In genomic region chr19:48329167-48329891, GRCh38 we compare ENCODE assay signal across 9 cellular contexts. TPM values are rescaled to one million over a fixed set of nuclear protein-coding genes. Genes with fewer than 3 reads are reported as not detected.
DNase-seq lines count a peak whose midpoint lies in the region; ATAC-seq, FAIRE-seq and TF ChIP-seq lines count a peak whose summit lies in the region.
"Had no signal": no experiment of that assay in that cellular context is flagged by ENCODE, and none has a peak within 500 bp of the region (broad histone marks: within the 10 kb centered on the region; RNA-seq: fewer than 3 reads in every experiment).

No MANE protein-coding gene starts in this region.

- peaks cover 0 to 2% (median 0%) of the 10 kb centered on the region in 7 donors for H3K9me3 Mint-ChIP-seq in CD4-positive, CD25-positive, alpha-beta regulatory T cell
- peaks cover 3% of the 10 kb centered on the region for H3K9me3 Mint-ChIP-seq in activated CD8-positive, alpha-beta T cell treated with anti-CD3 and anti-CD28 coated beads for 36 hours

- H3K4me1 Mint-ChIP-seq in CD4-positive, CD25-positive, alpha-beta regulatory T cell, result peaks cover 9 to 78% (median 43%) of the 10 kb centered on the region in 4 donors
- H3K4me1 Mint-ChIP-seq in activated CD8-positive, alpha-beta T cell treated with anti-CD3 and anti-CD28 coated beads for 36 hours (ENCODE audit: low read depth), result peaks cover 70% of the 10 kb centered on the region

- peaks cover 86% of the 10 kb centered on the region for H3K4me1 ChIP-seq in CD4-positive, CD25-positive, alpha-beta regulatory T cell (ENCODE audit: control insufficient read depth, insufficient read depth, low read length, poor library complexity, severe bottlenecking)
- peaks cover 0 to 7% of the 10 kb centered on the region in 2 donors for H3K4me1 ChIP-seq in small intestine (ENCODE audit: control insufficient read depth in 2 of 2, insufficient read depth in 1 of 2, low read depth in 1 of 2, low read length in 1 of 2)

- POLR2A ChIA-PET in activated CD8-positive, alpha-beta T cell treated with anti-CD3 and anti-CD28 coated beads for 36 hours (lab: Charles Lee), result interaction anchor here (1.0 to 1.9 kb wide), 5 partner anchors 8 to 289 kb away, joined by 3 to 11 read pairs (median 4); a partner anchor contains a TSS

- H3K36me3 Mint-ChIP-seq in CD4-positive, CD25-positive, alpha-beta regulatory T cell, result peaks cover 27% of the 10 kb centered on the region
- peaks cover 58% of the 10 kb centered on the region for H3K36me3 Mint-ChIP-seq in activated CD8-positive, alpha-beta T cell treated with anti-CD3 and anti-CD28 coated beads for 36 hours (ENCODE audit: low read depth)

- TF ChIP-seq CTCF in activated CD8-positive, alpha-beta T cell treated with anti-CD3 and anti-CD28 coated beads for 36 hours (IDR thresholded peaks at IDR 0.05), result no peak
- no peak for TF ChIP-seq CTCF in fibroblast of mammary gland (conservative IDR thresholded peaks at IDR 0.05; ENCODE audit: control insufficient read depth, insufficient read depth, low read depth, low read length)

- 36 to 59% (median 48%) methylated on average over 14 to 15 of the region's 15 CpGs for WGBS in small intestine, 3 donors

- CTCF ChIA-PET in activated CD8-positive, alpha-beta T cell treated with anti-CD3 and anti-CD28 coated beads for 36 hours (lab: Charles Lee), result interaction anchor here (0.7 to 9.8 kb wide), 3 partner anchors 11 to 160 kb away, joined by 3 to 247 read pairs (median 3); partner anchors contain the start of genes EMP3 and KDELR1

- H3K27ac ChIP-seq in CD4-positive, CD25-positive, alpha-beta regulatory T cell (ENCODE audit: insufficient read depth, low read length, poor library complexity, severe bottlenecking), result peak overlapping the region; percentile 91
- H3K27ac ChIP-seq in small intestine (ENCODE audit: low read depth in 1 of 2, low read length in 1 of 2), result peak overlapping the region in 1 of 2 donors; percentile 14

- H3K4me3 Mint-ChIP-seq in CD4-positive, CD25-positive, alpha-beta regulatory T cell, result peak overlapping the region; percentile 94 to 98 (median 96)
- peak overlapping the region; percentile 70 for H3K4me3 Mint-ChIP-seq in activated CD8-positive, alpha-beta T cell treated with anti-CD3 and anti-CD28 coated beads for 36 hours

- intact Hi-C loops in activated CD8-positive, alpha-beta T cell treated with anti-CD3 and anti-CD28 coated beads for 36 hours (cut with micrococcal nuclease), result no loop called here

- no peaks in the 10 kb centered on the region for H3K27me3 Mint-ChIP-seq in CD4-positive, CD25-positive, alpha-beta regulatory T cell
- H3K27me3 Mint-ChIP-seq in activated CD8-positive, alpha-beta T cell treated with anti-CD3 and anti-CD28 coated beads for 36 hours, result no peaks in the 10 kb centered on the region

- peaks cover 20% of the 10 kb centered on the region for H3K36me3 ChIP-seq in CD4-positive, CD25-positive, alpha-beta regulatory T cell (ENCODE audit: control insufficient read depth, insufficient read depth, low read length)
- H3K36me3 ChIP-seq in small intestine (ENCODE audit: control insufficient read depth in 2 of 2, insufficient read depth in 2 of 2, low read length in 2 of 2), result no peaks in the 10 kb centered on the region
- H3K36me3 ChIP-seq: HAP-1 had no signal

- peak; percentile 48 to 71 (median 50) for DNase-seq in CD4-positive, CD25-positive, alpha-beta regulatory T cell
- DNase-seq in Jurkat, Clone E6-1 (ENCODE audit: low read depth, low spot score), result no peak
- peak; percentile 72 for DNase-seq in activated CD8-positive, alpha-beta T cell treated with anti-CD3 and anti-CD28 coated beads for 36 hours
- DNase-seq in fibroblast of mammary gland (ENCODE audit: low read depth), result peak; percentile 56
- peak; percentile 52 for DNase-seq in small intestine
- no peak for DNase-seq in NCI-H1694 treated with DMSO at 0.1 percent for 48 hours (lab: John Stamatoyannopoulos, UW)
- no peak for DNase-seq in T1000 (lab: John Stamatoyannopoulos, UW)
- no peak for DNase-seq in hippocampal formation (lab: John Stamatoyannopoulos, UW)

- no peaks in the 10 kb centered on the region for H3K9me3 ChIP-seq in CD4-positive, CD25-positive, alpha-beta regulatory T cell (ENCODE audit: control insufficient read depth in 2 of 2, low read length in 2 of 2)
- no peaks in the 10 kb centered on the region for H3K9me3 ChIP-seq in small intestine (ENCODE audit: control insufficient read depth, low read depth)
- H3K9me3 ChIP-seq: HAP-1 had no signal

- H3K4me3 ChIP-seq in CD4-positive, CD25-positive, alpha-beta regulatory T cell (ENCODE audit: low read depth, low read length), result peak overlapping the region; percentile 82
- peak overlapping the region; percentile 65 for H3K4me3 ChIP-seq in Jurkat, Clone E6-1 (ENCODE audit: low read length)
- H3K4me3 ChIP-seq in fibroblast of mammary gland (ENCODE audit: control insufficient read depth, low read depth, low read length) (no peak overlapping the region), small intestine (ENCODE audit: low read depth in 1 of 2, low read length in 2 of 2) (no peak overlapping the region)

- no peak for ATAC-seq in CD4-positive, CD25-positive, alpha-beta regulatory T cell (ENCODE audit: low read depth in 2 of 2)
- no peak for ATAC-seq in activated CD8-positive, alpha-beta T cell treated with anti-CD3 and anti-CD28 coated beads for 36 hours

- H3K27ac Mint-ChIP-seq in CD4-positive, CD25-positive, alpha-beta regulatory T cell, result peak overlapping the region; percentile 96 to 99 (median 97)
- peak overlapping the region; percentile 88 for H3K27ac Mint-ChIP-seq in activated CD8-positive, alpha-beta T cell treated with anti-CD3 and anti-CD28 coated beads for 36 hours

- no peaks in the 10 kb centered on the region for H3K27me3 ChIP-seq in CD4-positive, CD25-positive, alpha-beta regulatory T cell (ENCODE audit: control insufficient read depth, insufficient read depth, low read length)
- no peaks in the 10 kb centered on the region for H3K27me3 ChIP-seq in small intestine (ENCODE audit: control insufficient read depth in 2 of 2, insufficient read depth in 2 of 2, low read length in 2 of 2)

- no peak for FAIRE-seq in small intestine (lab: Jason Lieb, UNC)

RNA-seq across cellular contexts. Expression of gene EMP3, which starts 4.0 kb away (rescaled TPM):
- total RNA-seq in CD4-positive, CD25-positive, alpha-beta regulatory T cell, result 290 TPM
- 1,000 to 10,000 TPM in 2 of 4 donors, 100 to 1,000 TPM in 2; 809 to 1,327 (median 1,095) TPM for polyA plus RNA-seq in CD4-positive, CD25-positive, alpha-beta regulatory T cell
- 318 TPM for polyA plus RNA-seq in Jurkat, Clone E6-1 (2012; ENCODE audit: insufficient read depth, insufficient read length)
- 100 to 1,000 TPM; 189 to 191 TPM for total RNA-seq in activated CD8-positive, alpha-beta T cell treated with anti-CD3 and anti-CD28 coated beads for 36 hours
- polyA plus RNA-seq in small intestine, result 10 to 100 TPM in 2 of 3 donors, 1 to 10 TPM in 1; 3.4 to 47.4 (median 19.5) TPM

RNA-seq across cellular contexts. Expression of gene TMEM143, which starts 34.4 kb away (rescaled TPM):
- total RNA-seq in CD4-positive, CD25-positive, alpha-beta regulatory T cell, result 9.3 TPM
- 1 to 10 TPM; 1.9 to 5.3 (median 4.5) TPM for polyA plus RNA-seq in CD4-positive, CD25-positive, alpha-beta regulatory T cell
- 23.6 TPM for polyA plus RNA-seq in Jurkat, Clone E6-1 (2012; ENCODE audit: insufficient read depth, insufficient read length)
- 10 to 100 TPM; 19.4 to 21.7 TPM for total RNA-seq in activated CD8-positive, alpha-beta T cell treated with anti-CD3 and anti-CD28 coated beads for 36 hours
- 10 to 100 TPM in 1 of 3 donors, 1 to 10 TPM in 2; 5.9 to 13.2 (median 8.4) TPM for polyA plus RNA-seq in small intestine

RNA-seq across cellular contexts. Expression of gene SYNGR4, which starts 34.8 kb away (rescaled TPM):
- total RNA-seq in CD4-positive, CD25-positive, alpha-beta regulatory T cell, result not detected
- polyA plus RNA-seq in CD4-positive, CD25-positive, alpha-beta regulatory T cell, result not detected
- 1.2 TPM for polyA plus RNA-seq in Jurkat, Clone E6-1 (2012; ENCODE audit: insufficient read depth, insufficient read length)
- under 1 TPM in 1 of 2 experiments, not detected in 1; 0.38 TPM for total RNA-seq in activated CD8-positive, alpha-beta T cell treated with anti-CD3 and anti-CD28 coated beads for 36 hours
- polyA plus RNA-seq in small intestine, result under 1 TPM in 1 of 3 donors, not detected in 2; 0.15 TPM

RNA-seq across cellular contexts. Expression of gene ZNF114, which starts 59.4 kb away (rescaled TPM):
- total RNA-seq in CD4-positive, CD25-positive, alpha-beta regulatory T cell, result not detected
- polyA plus RNA-seq in CD4-positive, CD25-positive, alpha-beta regulatory T cell, result not detected
- polyA plus RNA-seq in Jurkat, Clone E6-1 (2012; ENCODE audit: insufficient read depth, insufficient read length), result not detected
- under 1 TPM; 0.36 TPM for total RNA-seq in activated CD8-positive, alpha-beta T cell treated with anti-CD3 and anti-CD28 coated beads for 36 hours
- under 1 TPM in 1 of 3 donors, not detected in 2; 0.36 TPM for polyA plus RNA-seq in small intestine

Comparison
In these comparisons a context has a peak if more than half of its experiments do, and no peak if none do; other contexts are left out.
1. DNase-seq: peak in CD4-positive, CD25-positive, alpha-beta regulatory T cell (3 of 3), activated CD8-positive, alpha-beta T cell treated with anti-CD3 and anti-CD28 coated beads for 36 hours (single experiment), fibroblast of mammary gland (single experiment) and small intestine (single experiment); none in Jurkat, Clone E6-1 (single experiment), NCI-H1694 treated with DMSO at 0.1 percent for 48 hours (single experiment), T1000 (single experiment) and hippocampal formation (0 of 2).
2. H3K4me3 ChIP-seq: peak in CD4-positive, CD25-positive, alpha-beta regulatory T cell (single experiment) and Jurkat, Clone E6-1 (single experiment); none in fibroblast of mammary gland (single experiment) and small intestine (0 of 2).